In genomic region chr15:101275018-101275417, GRCh38 we compare ENCODE assay signal across 16 cellular contexts. TPM values are rescaled to one million over a fixed set of nuclear protein-coding genes. Genes with fewer than 3 reads are reported as not detected.
DNase-seq lines count a peak whose midpoint lies in the region; ATAC-seq, FAIRE-seq and TF ChIP-seq lines count a peak whose summit lies in the region.
"Had no signal": no experiment of that assay in that cellular context is flagged by ENCODE, and none has a peak within 500 bp of the region (broad histone marks: within the 10 kb centered on the region; RNA-seq: fewer than 3 reads in every experiment).

No MANE protein-coding gene starts in this region.

- intact Hi-C loops in left ventricle myocardium superior (cut with micrococcal nuclease), result no loop called here

- DNase-seq in GM12891 (ENCODE audit: insufficient read length, low spot score), result no peak
- no peak for DNase-seq in adipocyte (ENCODE audit: low read depth)
- no peak for DNase-seq in stimulated activated CD4-positive, alpha-beta T cell treated with anti-CD3 and anti-CD28 coated beads, Interleukin-15, amount 100 ng/mL, for 24 hours
- DNase-seq in left ventricle myocardium superior, result no peak
- no peak for DNase-seq in GF-D8 (lab: John Stamatoyannopoulos, UW)
- DNase-seq: COR-L47; foreskin fibroblast; left lung; NCI-H2081 treated with DMSO at 0.1 percent for 48 hours; ovary; PC-9; stimulated activated CD4-positive, alpha-beta T cell treated with anti-CD3 and anti-CD28 coated beads, Interleukin-2, amount 100 ng/mL, for 24 hours had no signal

- FAIRE-seq in GM12891 (lab: Jason Lieb, UNC), result peak; percentile 52
- FAIRE-seq: colon had no signal

- peak; percentile 42 for ATAC-seq in GM19395 (IDR thresholded peaks at IDR 0.05; ENCODE audit: unreplicated experiment)
- ATAC-seq in HG03095 (IDR thresholded peaks at IDR 0.05; ENCODE audit: unreplicated experiment), result peak; percentile 30
- ATAC-seq in left ventricle myocardium superior, result no peak
- ATAC-seq in GM18502 (IDR thresholded peaks at IDR 0.05; ENCODE audit: poor library complexity, unreplicated experiment), result no peak
- ATAC-seq: left lung had no signal

- TF ChIP-seq POLR2A in GM12891 (IDR thresholded peaks at IDR 0.05; ENCODE audit: low read depth, low read length), result no peak

- H3K4me1 ChIP-seq in adipocyte (ENCODE audit: control insufficient read depth, insufficient read depth, low read length), result peaks cover 17% of the 10 kb centered on the region

- no peaks in the 10 kb centered on the region for H3K27me3 ChIP-seq in adipocyte (replicated peaks; ENCODE audit: control insufficient read depth, insufficient read depth, low read length)
- H3K27me3 ChIP-seq: left lung, ovary had no signal

- peak overlapping the region; percentile 95 for H3K9ac ChIP-seq in adipocyte (ENCODE audit: low read length)

- peaks cover 65% of the 10 kb centered on the region for H3K36me3 ChIP-seq in adipocyte (ENCODE audit: control insufficient read depth, insufficient read depth, low read length, severe bottlenecking)
- H3K36me3 ChIP-seq: ovary had no signal

- H3K9me3 ChIP-seq in adipocyte (ENCODE audit: control insufficient read depth, low read length), result no peaks in the 10 kb centered on the region
- H3K9me3 ChIP-seq: left lung, ovary had no signal

- no peak overlapping the region for H3K4me3 ChIP-seq in adipocyte (ENCODE audit: low read length)
- H3K4me3 ChIP-seq: ovary had no signal

TF ChIP-seq in GM12891, 5 proteins besides CTCF, POLR2A, EP300 and RAD21:
- TF ChIP-seq PAX5 (IDR thresholded peaks at IDR 0.05; ENCODE audit: insufficient read depth, low read length, severe bottlenecking), result no peak
- TF ChIP-seq POU2F2 (IDR thresholded peaks at IDR 0.05; ENCODE audit: low read depth, low read length), result no peak
- TF ChIP-seq SPI1 (IDR thresholded peaks at IDR 0.05; ENCODE audit: low read depth, low read length), result no peak
- TF ChIP-seq TAF1 (IDR thresholded peaks at IDR 0.05; ENCODE audit: low read depth, low read length), result no peak
- TF ChIP-seq POLR2AphosphoS5 (IDR thresholded peaks at IDR 0.05; ENCODE audit: low read depth, low read length), result no peak

RNA-seq across cellular contexts. Expression of gene SELENOS, which starts 2.3 kb away (rescaled TPM):
- polyA plus RNA-seq in GM12891 (2012; ENCODE audit: low read depth, missing spikeins), result 18.3 TPM
- 39.3 TPM for total RNA-seq in left ventricle myocardium superior

RNA-seq across cellular contexts. Expression of gene SNRPA1, which starts 20.0 kb away (rescaled TPM):
- 93.7 TPM for polyA plus RNA-seq in GM12891 (2012; ENCODE audit: low read depth, missing spikeins)
- total RNA-seq in left ventricle myocardium superior, result 27.5 TPM

RNA-seq across cellular contexts. Expression of gene CHSY1, which starts 23.2 kb away (rescaled TPM):
- 5.6 TPM for polyA plus RNA-seq in GM12891 (2012; ENCODE audit: low read depth, missing spikeins)
- total RNA-seq in left ventricle myocardium superior, result 11.7 TPM

Comparison
In these comparisons a context has a peak if more than half of its experiments do, and no peak if none do; other contexts are left out.
1. ATAC-seq: peak in GM19395 (single experiment) and HG03095 (single experiment); none in left ventricle myocardium superior (single experiment) and GM18502 (single experiment).